In genomic region chr13:26961890-26962615, GRCh38 we compare ENCODE assay signal across 1 cellular context.
TF ChIP-seq lines count a peak whose summit lies in the region.

No MANE protein-coding gene starts in this region.

TF ChIP-seq in HepG2, 621 proteins besides CTCF, POLR2A, EP300 and RAD21 (continued from another document and continues in another):
- TF ChIP-seq MAX (IDR thresholded peaks at IDR 0.05) (peak; percentile 81), ASH2L (IDR thresholded peaks at IDR 0.05; ENCODE audit: insufficient read length, low read depth, low read length) (no peak), THAP9 (CRISPR knock-in tag; IDR thresholded peaks at IDR 0.05; ENCODE audit: borderline replicate concordance) (no peak), ZNF10 (CRISPR knock-in tag; IDR thresholded peaks at IDR 0.05; ENCODE audit: borderline replicate concordance, low read depth) (no peak), ZBTB20 (CRISPR knock-in tag; IDR thresholded peaks at IDR 0.05; ENCODE audit: borderline replicate concordance, low read depth) (no peak; the same call in 1 of the 2 replicates), HMGXB4 (CRISPR knock-in tag; IDR thresholded peaks at IDR 0.05; ENCODE audit: borderline replicate concordance in 1 of 2, low read depth in 1 of 2) (peak; percentile 40 to 42; a peak in 1 of 4 replicates), ZNF335 (CRISPR knock-in tag; IDR thresholded peaks at IDR 0.05) (peak; percentile 82; the same call in 1 of the 2 replicates), EEA1 (CRISPR knock-in tag; IDR thresholded peaks at IDR 0.05; ENCODE audit: borderline replicate concordance) (no peak), KLF13 (CRISPR knock-in tag; IDR thresholded peaks at IDR 0.05) (no peak), PCBP1 (IDR thresholded peaks at IDR 0.05; ENCODE audit: borderline replicate concordance, low read depth, low read length) (no peak), EED (CRISPR knock-in tag; IDR thresholded peaks at IDR 0.05) (no peak), PREB (CRISPR knock-in tag; IDR thresholded peaks at IDR 0.05) (no peak), PHF21A (CRISPR knock-in tag; IDR thresholded peaks at IDR 0.05) (peak; percentile 93), FOXK2 (IDR thresholded peaks at IDR 0.05) (peak; percentile 35; the same call in 1 of the 2 replicates), HBP1 (CRISPR knock-in tag; IDR thresholded peaks at IDR 0.05; ENCODE audit: low read depth) (0 out of 2 replicates have a peak, but pooled peaks have one; percentile 34), TEF (CRISPR knock-in tag; IDR thresholded peaks at IDR 0.05) (no peak; the same call in 1 of the 2 replicates), PRDM15 (CRISPR knock-in tag; IDR thresholded peaks at IDR 0.05) (no peak), ZNF574 (CRISPR knock-in tag; IDR thresholded peaks at IDR 0.05) (peak; percentile 59), ZNF83 (CRISPR knock-in tag; IDR thresholded peaks at IDR 0.05; ENCODE audit: borderline replicate concordance) (no peak), CENPX (CRISPR knock-in tag; IDR thresholded peaks at IDR 0.05) (no peak), HINFP (CRISPR knock-in tag; IDR thresholded peaks at IDR 0.05; ENCODE audit: low read depth) (0 out of 2 replicates have a peak, but pooled peaks have one; percentile 54), KAT7 (CRISPR knock-in tag; IDR thresholded peaks at IDR 0.05; ENCODE audit: borderline replicate concordance) (no peak), ZNF224 (CRISPR knock-in tag; IDR thresholded peaks at IDR 0.05) (no peak), TRIM22 (IDR thresholded peaks at IDR 0.05) (no peak), HHEX (CRISPR knock-in tag; IDR thresholded peaks at IDR 0.05) (peak; percentile 36; the same call in 1 of the 2 replicates), FOXA1 (IDR thresholded peaks at IDR 0.05) (no peak), FOXA1 (CRISPR knock-in tag; IDR thresholded peaks at IDR 0.05) (peak; percentile 50; the same call in 1 of the 2 replicates), ZBTB25 (CRISPR knock-in tag; IDR thresholded peaks at IDR 0.05) (no peak), ZNF563 (CRISPR knock-in tag; IDR thresholded peaks at IDR 0.05) (no peak), ZSCAN29 (CRISPR knock-in tag; conservative IDR thresholded peaks at IDR 0.05) (peak; percentile 54; the same call in 1 of the 2 replicates), FOXC1 (CRISPR knock-in tag; IDR thresholded peaks at IDR 0.05; ENCODE audit: borderline replicate concordance) (no peak), ZNF101 (CRISPR knock-in tag; IDR thresholded peaks at IDR 0.05; ENCODE audit: borderline replicate concordance, low read depth) (no peak), ZSCAN12 (CRISPR knock-in tag; IDR thresholded peaks at IDR 0.05) (no peak), ZNF44 (CRISPR knock-in tag; IDR thresholded peaks at IDR 0.05) (no peak), CBX5 (CRISPR knock-in tag; IDR thresholded peaks at IDR 0.05; ENCODE audit: borderline replicate concordance) (no peak; the same call in 1 of the 2 replicates)
